In the genomic region with DNA sequence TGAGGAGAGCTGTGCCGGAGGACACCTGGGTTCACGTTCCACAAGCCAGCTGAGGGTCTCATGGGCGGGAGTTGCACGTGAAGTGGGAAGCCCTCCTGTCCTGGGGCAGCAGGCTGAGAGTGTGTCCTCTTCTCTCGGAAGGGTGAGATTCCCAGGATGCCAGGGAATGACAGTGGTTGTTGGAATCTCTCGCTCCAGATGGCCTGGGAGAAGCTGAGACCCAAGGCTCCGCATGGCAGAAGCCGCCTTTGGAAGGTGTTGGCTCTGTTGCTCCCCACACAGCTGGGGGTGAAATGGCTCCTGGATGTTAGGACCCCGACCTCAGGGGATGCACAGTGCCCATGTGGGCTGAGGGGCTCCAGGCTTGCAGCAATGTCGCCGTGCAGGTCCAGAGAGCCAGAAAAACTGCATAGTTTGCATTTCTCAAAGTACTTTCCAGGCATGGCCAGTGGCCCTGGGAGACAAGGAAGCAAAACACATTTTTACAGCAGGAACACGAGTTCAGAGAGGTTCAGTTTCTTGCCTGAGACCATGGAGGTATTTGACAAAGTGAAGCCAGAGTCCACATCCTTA, we compare ENCODE assay signal across 1 cellular context.
TF ChIP-seq lines count a peak whose summit lies in the region.

No MANE protein-coding gene starts in this region.

TF ChIP-seq in IMR-90, 13 proteins besides CTCF, POLR2A, EP300 and RAD21 (continued from another document):
- TF ChIP-seq, protein P1, sequence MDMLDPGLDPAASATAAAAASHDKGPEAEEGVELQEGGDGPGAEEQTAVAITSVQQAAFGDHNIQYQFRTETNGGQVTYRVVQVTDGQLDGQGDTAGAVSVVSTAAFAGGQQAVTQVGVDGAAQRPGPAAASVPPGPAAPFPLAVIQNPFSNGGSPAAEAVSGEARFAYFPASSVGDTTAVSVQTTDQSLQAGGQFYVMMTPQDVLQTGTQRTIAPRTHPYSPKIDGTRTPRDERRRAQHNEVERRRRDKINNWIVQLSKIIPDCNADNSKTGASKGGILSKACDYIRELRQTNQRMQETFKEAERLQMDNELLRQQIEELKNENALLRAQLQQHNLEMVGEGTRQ (IDR thresholded peaks at IDR 0.05; ENCODE audit: low read depth, low read length) = no peak
- TF ChIP-seq MAFK (IDR thresholded peaks at IDR 0.05; ENCODE audit: low read depth, low read length) (peak; percentile 35; the same call in 1 of the 2 replicates), MAZ (IDR thresholded peaks at IDR 0.05; ENCODE audit: borderline replicate concordance, low read depth, low read length) (no peak), FOS (IDR thresholded peaks at IDR 0.05; ENCODE audit: low read depth, low read length) (no peak)
- TF ChIP-seq, protein P2, sequence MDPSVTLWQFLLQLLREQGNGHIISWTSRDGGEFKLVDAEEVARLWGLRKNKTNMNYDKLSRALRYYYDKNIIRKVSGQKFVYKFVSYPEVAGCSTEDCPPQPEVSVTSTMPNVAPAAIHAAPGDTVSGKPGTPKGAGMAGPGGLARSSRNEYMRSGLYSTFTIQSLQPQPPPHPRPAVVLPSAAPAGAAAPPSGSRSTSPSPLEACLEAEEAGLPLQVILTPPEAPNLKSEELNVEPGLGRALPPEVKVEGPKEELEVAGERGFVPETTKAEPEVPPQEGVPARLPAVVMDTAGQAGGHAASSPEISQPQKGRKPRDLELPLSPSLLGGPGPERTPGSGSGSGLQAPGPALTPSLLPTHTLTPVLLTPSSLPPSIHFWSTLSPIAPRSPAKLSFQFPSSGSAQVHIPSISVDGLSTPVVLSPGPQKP (IDR thresholded peaks at IDR 0.05; ENCODE audit: borderline replicate concordance, low read depth, low read length) = no peak
